17 cellular contexts compared by ENCODE assay signal in genomic region chr11:71567633-71568032, GRCh38. TPM values are rescaled to one million over a fixed set of nuclear protein-coding genes. Genes with fewer than 3 reads are reported as not detected.
"Had no signal": no experiment of that assay in that cellular context is flagged by ENCODE, and none has a peak within 500 bp of the region (broad histone marks: within the 10 kb centered on the region; RNA-seq: fewer than 3 reads in every experiment).

No MANE protein-coding gene starts in this region.

RNA-seq across cellular contexts. Expression of gene KRTAP5-10, which starts 2.3 kb away (rescaled TPM):
- total RNA-seq: activated CD8-positive, alpha-beta T cell treated with anti-CD3 and anti-CD28 coated beads for 36 hours; activated T-cell treated with anti-CD3 and anti-CD28 coated beads, Interleukin-2, amount 50 U/mL, for 4 hours; activated T-helper 17 cell treated with anti-CD3 and anti-CD28 coated beads, Interleukin-2, amount 50 U/mL, for 72 hours; astrocyte; bronchial epithelial cell; cardiac septum; cerebellum; dermis blood vessel endothelial cell; esophagus squamous epithelium; fibroblast of lung; fibroblast of villous mesenchyme; gastroesophageal sphincter; glomerular endothelial cell; T-helper 17 cell had no signal
- polyA plus RNA-seq: adipose tissue, fibroblast of lung had no signal

RNA-seq across cellular contexts. Expression of gene KRTAP5-11, which starts 15.0 kb away (rescaled TPM):
- total RNA-seq: activated B cell treated with CpG ODN at 0.5 μM for 24 hours; activated CD8-positive, alpha-beta T cell treated with anti-CD3 and anti-CD28 coated beads for 36 hours; activated T-cell treated with anti-CD3 and anti-CD28 coated beads, Interleukin-2, amount 50 U/mL, for 4 hours; activated T-helper 17 cell treated with anti-CD3 and anti-CD28 coated beads, Interleukin-2, amount 50 U/mL, for 72 hours; astrocyte; bronchial epithelial cell; cardiac septum; cerebellum; dermis blood vessel endothelial cell; esophagus squamous epithelium; fibroblast of lung; fibroblast of villous mesenchyme; gastroesophageal sphincter; glomerular endothelial cell; T-helper 17 cell had no signal
- polyA plus RNA-seq: adipose tissue, esophagus, fibroblast of lung had no signal

RNA-seq across cellular contexts. Expression of gene KRTAP5-9, which starts 19.4 kb away (rescaled TPM):
- total RNA-seq: activated CD8-positive, alpha-beta T cell treated with anti-CD3 and anti-CD28 coated beads for 36 hours; activated T-cell treated with anti-CD3 and anti-CD28 coated beads, Interleukin-2, amount 50 U/mL, for 4 hours; astrocyte; bronchial epithelial cell; cardiac septum; cerebellum; dermis blood vessel endothelial cell; esophagus squamous epithelium; fibroblast of lung; fibroblast of villous mesenchyme; gastroesophageal sphincter; glomerular endothelial cell; T-helper 17 cell had no signal
- polyA plus RNA-seq: adipose tissue, fibroblast of lung had no signal

RNA-seq across cellular contexts. Expression of gene KRTAP5-8, which starts 29.8 kb away (rescaled TPM):
- total RNA-seq: activated CD8-positive, alpha-beta T cell treated with anti-CD3 and anti-CD28 coated beads for 36 hours; activated T-cell treated with anti-CD3 and anti-CD28 coated beads, Interleukin-2, amount 50 U/mL, for 4 hours; astrocyte; bronchial epithelial cell; cardiac septum; cerebellum; dermis blood vessel endothelial cell; fibroblast of lung; fibroblast of villous mesenchyme; glomerular endothelial cell had no signal
- polyA plus RNA-seq: adipose tissue, fibroblast of lung had no signal

RNA-seq across cellular contexts. Expression of gene KRTAP5-7, which starts 40.6 kb away (rescaled TPM):
- total RNA-seq: activated CD8-positive, alpha-beta T cell treated with anti-CD3 and anti-CD28 coated beads for 36 hours; activated T-cell treated with anti-CD3 and anti-CD28 coated beads, Interleukin-2, amount 50 U/mL, for 4 hours; astrocyte; bronchial epithelial cell; cardiac septum; dermis blood vessel endothelial cell; fibroblast of villous mesenchyme; gastroesophageal sphincter; glomerular endothelial cell; T-helper 17 cell had no signal
- polyA plus RNA-seq: fibroblast of lung had no signal
